Comparison of ENCODE assay signal across 8 cellular contexts in genomic region chr6:71289802-71290175, GRCh38. TPM values are rescaled to one million over a fixed set of nuclear protein-coding genes. Genes with fewer than 3 reads are reported as not detected.
DNase-seq lines count a peak whose midpoint lies in the region; ATAC-seq, FAIRE-seq and TF ChIP-seq lines count a peak whose summit lies in the region.

No MANE protein-coding gene starts in this region.

- no peaks in the 10 kb centered on the region for H3K27me3 Mint-ChIP-seq in Calu3 (ENCODE audit: unreplicated experiment)

- no peaks in the 10 kb centered on the region for H3F3A ChIP-seq in PC-3 (ENCODE audit: low read length, unreplicated experiment)

- H3K79me2 ChIP-seq in PC-3 (ENCODE audit: low read length) = peaks cover 22% of the 10 kb centered on the region
- H3K79me2 ChIP-seq in endothelial cell of umbilical vein (ENCODE audit: control insufficient read depth, insufficient read depth, low read length) = peaks cover 30% of the 10 kb centered on the region
- H3K79me2 ChIP-seq in parathyroid adenoma = peaks cover 2% of the 10 kb centered on the region

- H3K27me3 ChIP-seq in PC-3 (ENCODE audit: low read length) (no peaks in the 10 kb centered on the region), endothelial cell of umbilical vein (ENCODE audit: control insufficient read depth in 2 of 2, insufficient read depth in 2 of 2, low read length in 2 of 2) (no peaks in the 10 kb centered on the region), parathyroid adenoma (ENCODE audit: control insufficient read depth, insufficient read depth, low read length) (no peaks in the 10 kb centered on the region)

- no peaks in the 10 kb centered on the region for H3K9me3 Mint-ChIP-seq in Calu3 (ENCODE audit: low read depth, unreplicated experiment)

- no peaks in the 10 kb centered on the region for H3K9me1 ChIP-seq in endothelial cell of umbilical vein (replicated peaks; ENCODE audit: control insufficient read depth, extremely low read depth, insufficient read depth, low read length)

- no peak for FAIRE-seq in endothelial cell of umbilical vein (lab: Jason Lieb, UNC)

- H3K9ac ChIP-seq in PC-3 (ENCODE audit: low read length) (no peak overlapping the region; the same call in 1 of the 2 replicates), endothelial cell of umbilical vein (replicated peaks; ENCODE audit: extremely low read depth, insufficient read depth, low read length) (peak overlapping the region; percentile 78), parathyroid adenoma (no peak overlapping the region)

- H3K4me1 ChIP-seq in PC-3 (ENCODE audit: insufficient read depth, low read length) (peaks cover 24% of the 10 kb centered on the region), endothelial cell of umbilical vein (ENCODE audit: control insufficient read depth, extremely low read depth, insufficient read depth, low read length) (peaks cover 32% of the 10 kb centered on the region), parathyroid adenoma (peaks cover 13% of the 10 kb centered on the region)

- no peak overlapping the region for H3K27ac ChIP-seq in PC-3 (ENCODE audit: low read length)
- no peak overlapping the region for H3K27ac ChIP-seq in endothelial cell of umbilical vein (ENCODE audit: insufficient read depth, low read depth, low read length)
- no peak overlapping the region for H3K27ac ChIP-seq in parathyroid adenoma

- TF ChIP-seq CTCF in Calu3 (IDR thresholded peaks at IDR 0.05; ENCODE audit: unreplicated experiment) (no peak), PC-3 (conservative IDR thresholded peaks at IDR 0.05; ENCODE audit: low read depth, low read length) (no peak), endothelial cell of umbilical vein (IDR thresholded peaks at IDR 0.05; ENCODE audit: extremely low read depth in 1 of 2, insufficient read depth in 1 of 2, low read depth in 1 of 2, low read length in 2 of 2) (no peak), parathyroid adenoma (IDR thresholded peaks at IDR 0.05) (no peak)

- DNase-seq in Calu3 (no peak), PC-3 (no peak), endothelial cell of umbilical vein (ENCODE audit: low read depth, low spot score) (no peak), NCI-H82 treated with DMSO at 0.1 percent for 48 hours (lab: John Stamatoyannopoulos, UW; ENCODE audit: unreplicated experiment) (no peak), hypothalamus (lab: John Stamatoyannopoulos, UW) (no peak)
- DNase-seq in activated CD4-positive, CD25-positive, alpha-beta regulatory T cell (lab: John Stamatoyannopoulos, UW) = no peak

- CTCF ChIA-PET in Calu3 (lab: Charles Lee) = interaction anchor here (0.9 kb wide), 1 partner anchor 11 kb away, joined by 3 read pairs; no protein-coding TSS in a partner anchor
- CTCF ChIA-PET in PC-3 (lab: Charles Lee) = no interaction called here
- CTCF ChIA-PET in endothelial cell of umbilical vein (lab: Charles Lee) = interaction anchor here (0.9 to 6.2 kb wide), 5 partner anchors 21 to 111 kb away, joined by 3 to 72 read pairs (median 13); no protein-coding TSS in a partner anchor

- H2AFZ ChIP-seq in PC-3 (ENCODE audit: low read length) (no peak overlapping the region), endothelial cell of umbilical vein (ENCODE audit: low read depth, low read length) (no peak overlapping the region), parathyroid adenoma (peak overlapping the region; percentile 70)

- no TSS peak for BruUV-seq in Calu3 (replicated peaks; lab: Mats Ljungman, UMichigan)
- BruUV-seq in PC-3 (replicated peaks; lab: Mats Ljungman, UMichigan) = TSS peak; percentile 55
- TSS peak; percentile 49 for BruUV-seq in endothelial cell of umbilical vein (replicated peaks; lab: Mats Ljungman, UMichigan)

- no peaks in the 10 kb centered on the region for H4K20me1 ChIP-seq in PC-3 (ENCODE audit: low read length)
- H4K20me1 ChIP-seq in endothelial cell of umbilical vein (replicated peaks; ENCODE audit: control insufficient read depth, extremely low read depth, insufficient read depth, low read length) = no peaks in the 10 kb centered on the region

- H3K9me2 ChIP-seq in PC-3 (replicated peaks; ENCODE audit: low read length) = no peaks in the 10 kb centered on the region

- POLR2A ChIA-PET in PC-3 (lab: Charles Lee; ENCODE audit: unreplicated experiment) (no interaction called here), endothelial cell of umbilical vein (lab: Charles Lee) (interaction anchor here (0.9 kb wide), 1 partner anchor 37 kb away, joined by 11 read pairs; no protein-coding TSS in a partner anchor)

- peak overlapping the region; percentile 53 for H3K4me3 Mint-ChIP-seq in Calu3 (ENCODE audit: low read depth, unreplicated experiment)

- dilution Hi-C loops in endothelial cell of umbilical vein (cut with MboI; ENCODE audit: extremely low pct_ligation_motif_present, low sequenced_read_pairs) = no loop called here

- H3K27ac Mint-ChIP-seq in Calu3 (ENCODE audit: unreplicated experiment) = peak overlapping the region; percentile 60

- H3K4me3 ChIP-seq in PC-3 (ENCODE audit: low read length) = peak overlapping the region; percentile 76
- peak overlapping the region; percentile 5 to 75 (median 71) for H3K4me3 ChIP-seq in endothelial cell of umbilical vein (replicated peaks in 1 of 3; ENCODE audit: insufficient read depth in 1 of 3, low read depth in 1 of 3, low read length in 3 of 3)
- H3K4me3 ChIP-seq in parathyroid adenoma (ENCODE audit: low read depth, low read length) = peak overlapping the region; percentile 67

- H3K4me2 ChIP-seq in PC-3 (ENCODE audit: low read length) = peak overlapping the region; percentile 85
- peak overlapping the region; percentile 91 for H3K4me2 ChIP-seq in endothelial cell of umbilical vein (ENCODE audit: insufficient read depth, low read length)
- peak overlapping the region; percentile 86 for H3K4me2 ChIP-seq in parathyroid adenoma (ENCODE audit: low read length)

- peaks cover 56% of the 10 kb centered on the region for H3K4me1 Mint-ChIP-seq in Calu3 (ENCODE audit: low read depth, unreplicated experiment)

- H3K36me3 ChIP-seq in PC-3 (ENCODE audit: low read depth, low read length) (no peaks in the 10 kb centered on the region), endothelial cell of umbilical vein (ENCODE audit: control insufficient read depth in 2 of 2, extremely low read depth in 1 of 2, insufficient read depth in 2 of 2, low read length in 2 of 2) (no peaks in the 10 kb centered on the region), parathyroid adenoma (ENCODE audit: control insufficient read depth, insufficient read depth, low read length) (no peaks in the 10 kb centered on the region)

- intact Hi-C loops in Calu3 (cut with micrococcal nuclease; ENCODE audit: unreplicated experiment) = loop anchor here (2.0 to 5.0 kb wide), 4 partner anchors 43 to 208 kb away; no protein-coding TSS in a partner anchor
- intact Hi-C loops in PC-3 (cut with micrococcal nuclease) = loop anchor here (5.0 kb wide), 1 partner anchor 97 kb away; no protein-coding TSS in a partner anchor
- intact Hi-C loops in endothelial cell of umbilical vein (cut with micrococcal nuclease) = loop anchor here (2.0 to 5.0 kb wide), 2 partner anchors 99 to 223 kb away; no protein-coding TSS in a partner anchor

- ATAC-seq in PC-3 = no peak
- no peak for ATAC-seq in HG02852 (IDR thresholded peaks at IDR 0.05; ENCODE audit: unreplicated experiment)

- H3K9me3 ChIP-seq in PC-3 (ENCODE audit: low read length) (no peaks in the 10 kb centered on the region), endothelial cell of umbilical vein (replicated peaks; ENCODE audit: control insufficient read depth, insufficient read depth, low read length) (no peaks in the 10 kb centered on the region), parathyroid adenoma (ENCODE audit: control insufficient read depth, low read length) (no peaks in the 10 kb centered on the region)

- H3K36me3 Mint-ChIP-seq in Calu3 (ENCODE audit: insufficient read depth, unreplicated experiment) = peaks cover 39% of the 10 kb centered on the region

- no peak for TF ChIP-seq POLR2A in endothelial cell of umbilical vein (IDR thresholded peaks at IDR 0.05; ENCODE audit: low read depth, low read length)

TF ChIP-seq in endothelial cell of umbilical vein, 7 proteins besides CTCF, POLR2A, EP300 and RAD21:
- TF ChIP-seq JUN (IDR thresholded peaks at IDR 0.05; ENCODE audit: borderline replicate concordance, insufficient read depth, insufficient read length, low read depth) (no peak), EZH2 (IDR thresholded peaks at IDR 0.05; ENCODE audit: borderline replicate concordance, low read depth, low read length, severe bottlenecking) (no peak), FOS (IDR thresholded peaks at IDR 0.05; ENCODE audit: borderline replicate concordance, insufficient read depth, low read length) (no peak), MYC (IDR thresholded peaks at IDR 0.05; ENCODE audit: low read depth, low read length) (no peak), GATA2 (IDR thresholded peaks at IDR 0.05; ENCODE audit: insufficient read depth, insufficient read length, low read depth, low read length) (no peak)
- TF ChIP-seq, protein P1, sequence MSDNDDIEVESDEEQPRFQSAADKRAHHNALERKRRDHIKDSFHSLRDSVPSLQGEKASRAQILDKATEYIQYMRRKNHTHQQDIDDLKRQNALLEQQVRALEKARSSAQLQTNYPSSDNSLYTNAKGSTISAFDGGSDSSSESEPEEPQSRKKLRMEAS (IDR thresholded peaks at IDR 0.05; ENCODE audit: insufficient read depth, insufficient read length) = no peak

RNA-seq across cellular contexts. Expression of gene OGFRL1, which starts 1.2 kb away (rescaled TPM):
- total RNA-seq in Calu3 (2022) = 18.2 and 21.0 TPM in 2 replicates
- 5.2 and 6.0 TPM in 2 replicates for total RNA-seq in PC-3 (2014; rRNA removed)
- total RNA-seq in endothelial cell of umbilical vein = 19.4 and 21.1 TPM in 2 replicates
- 2.8 and 3.4 TPM in 2 replicates for polyA plus RNA-seq in endothelial cell of umbilical vein
- polyA plus RNA-seq in endothelial cell of umbilical vein (2011; cell fraction: cytosol; rRNA removed) = 4.1 and 4.5 TPM in 2 replicates
- polyA plus RNA-seq in endothelial cell of umbilical vein (2011; cell fraction: nucleus; rRNA removed) = 3.6 and 5.6 TPM in 2 replicates
- 7.0 and 12.3 TPM in 2 replicates for polyA plus RNA-seq in endothelial cell of umbilical vein (2012)
- 6.4 and 7.2 TPM in 2 replicates for polyA minus RNA-seq in endothelial cell of umbilical vein
- 7.0 TPM for polyA minus RNA-seq in endothelial cell of umbilical vein (2011; cell fraction: cytosol; rRNA and poly(A)+ RNA removed)
- 6.5 and 10.6 TPM in 2 replicates for polyA minus RNA-seq in endothelial cell of umbilical vein (2011; cell fraction: nucleus; rRNA and poly(A)+ RNA removed)
